In the genomic region with DNA sequence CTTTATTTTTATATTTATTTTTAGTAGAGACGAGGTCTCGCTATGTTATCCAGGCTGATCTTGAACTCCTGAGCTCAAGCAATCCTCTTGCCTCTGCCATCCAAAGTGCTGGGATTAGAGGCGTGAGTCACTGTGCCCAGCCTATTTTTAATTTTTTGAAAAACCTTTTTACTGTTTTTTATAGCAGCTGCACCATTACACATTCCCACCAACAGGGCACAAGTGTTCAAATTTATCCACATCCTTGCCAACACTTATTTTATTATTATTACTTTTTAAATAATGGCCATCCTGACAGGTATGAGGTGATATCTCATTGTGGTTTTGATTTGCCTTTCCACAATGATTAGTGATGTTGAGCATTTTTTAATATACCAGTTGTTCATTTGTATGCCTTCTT, we compare ENCODE assay signal across 1 cellular context.
TF ChIP-seq lines count a peak whose summit lies in the region.

No MANE protein-coding gene starts in this region.

TF ChIP-seq in HCT116, 20 proteins besides CTCF, POLR2A, EP300 and RAD21 (continued from another document):
- TF ChIP-seq, protein P1, sequence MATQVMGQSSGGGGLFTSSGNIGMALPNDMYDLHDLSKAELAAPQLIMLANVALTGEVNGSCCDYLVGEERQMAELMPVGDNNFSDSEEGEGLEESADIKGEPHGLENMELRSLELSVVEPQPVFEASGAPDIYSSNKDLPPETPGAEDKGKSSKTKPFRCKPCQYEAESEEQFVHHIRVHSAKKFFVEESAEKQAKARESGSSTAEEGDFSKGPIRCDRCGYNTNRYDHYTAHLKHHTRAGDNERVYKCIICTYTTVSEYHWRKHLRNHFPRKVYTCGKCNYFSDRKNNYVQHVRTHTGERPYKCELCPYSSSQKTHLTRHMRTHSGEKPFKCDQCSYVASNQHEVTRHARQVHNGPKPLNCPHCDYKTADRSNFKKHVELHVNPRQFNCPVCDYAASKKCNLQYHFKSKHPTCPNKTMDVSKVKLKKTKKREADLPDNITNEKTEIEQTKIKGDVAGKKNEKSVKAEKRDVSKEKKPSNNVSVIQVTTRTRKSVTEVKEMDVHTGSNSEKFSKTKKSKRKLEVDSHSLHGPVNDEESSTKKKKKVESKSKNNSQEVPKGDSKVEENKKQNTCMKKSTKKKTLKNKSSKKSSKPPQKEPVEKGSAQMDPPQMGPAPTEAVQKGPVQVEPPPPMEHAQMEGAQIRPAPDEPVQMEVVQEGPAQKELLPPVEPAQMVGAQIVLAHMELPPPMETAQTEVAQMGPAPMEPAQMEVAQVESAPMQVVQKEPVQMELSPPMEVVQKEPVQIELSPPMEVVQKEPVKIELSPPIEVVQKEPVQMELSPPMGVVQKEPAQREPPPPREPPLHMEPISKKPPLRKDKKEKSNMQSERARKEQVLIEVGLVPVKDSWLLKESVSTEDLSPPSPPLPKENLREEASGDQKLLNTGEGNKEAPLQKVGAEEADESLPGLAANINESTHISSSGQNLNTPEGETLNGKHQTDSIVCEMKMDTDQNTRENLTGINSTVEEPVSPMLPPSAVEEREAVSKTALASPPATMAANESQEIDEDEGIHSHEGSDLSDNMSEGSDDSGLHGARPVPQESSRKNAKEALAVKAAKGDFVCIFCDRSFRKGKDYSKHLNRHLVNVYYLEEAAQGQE (IDR thresholded peaks at IDR 0.05; ENCODE audit: low read depth), result no peak
- no peak for TF ChIP-seq ZNF274 (IDR thresholded peaks at IDR 0.05; ENCODE audit: low read depth, low read length)
- no peak for TF ChIP-seq ZFX (IDR thresholded peaks at IDR 0.05)
- no peak for TF ChIP-seq SRF (IDR thresholded peaks at IDR 0.05; ENCODE audit: low read depth)
- TF ChIP-seq SIN3A (IDR thresholded peaks at IDR 0.05; ENCODE audit: low read depth), result no peak
- no peak for TF ChIP-seq EZH2phosphoT487 (IDR thresholded peaks at IDR 0.05; ENCODE audit: borderline replicate concordance)
- TF ChIP-seq ELF1 (IDR thresholded peaks at IDR 0.05; ENCODE audit: borderline replicate concordance, low read depth), result no peak
- no peak for TF ChIP-seq EGR1 (IDR thresholded peaks at IDR 0.05; ENCODE audit: low read depth)
- TF ChIP-seq CEBPB (IDR thresholded peaks at IDR 0.05; ENCODE audit: low read depth), result no peak
